24 cellular contexts compared by ENCODE assay signal in genomic region chr3:26984601-26985000, GRCh38.
"Had no signal": no experiment of that assay in that cellular context is flagged by ENCODE, and none has a peak within 500 bp of the region (broad histone marks: within the 10 kb centered on the region; RNA-seq: fewer than 3 reads in every experiment).

No MANE protein-coding gene starts in this region.

- H3K36me3 Mint-ChIP-seq: activated naive CD4-positive, alpha-beta T cell treated with anti-CD3 and anti-CD28 coated beads, Interleukin-2, amount 10 ng/mL, durations not matched to agents 7 days and 5 days; activated naive CD4-positive, alpha-beta T cell treated with anti-CD3 and anti-CD28 coated beads, Interleukin-2, amount 50 U/mL, for 72 hours; activated naive CD8-positive, alpha-beta T cell treated with anti-CD3 and anti-CD28 coated beads, Interleukin-2, amount 10 ng/mL, durations not matched to agents 7 days and 5 days had no signal

- DNase-seq: activated CD4-positive, alpha-beta memory T cell treated with anti-CD3 and anti-CD28 coated beads, Interleukin-2, amount 10 ng/mL, durations not matched to agents 7 days and 5 days; activated CD4-positive, alpha-beta T cell treated with anti-CD3 and anti-CD28 coated beads for 1 hour; activated CD4-positive, alpha-beta T cell treated with anti-CD3 and anti-CD28 coated beads for 4 hours; activated CD4-positive, alpha-beta T cell treated with anti-CD3 and anti-CD28 coated beads, Interleukin-2, amount 10 ng/mL, durations not matched to agents 7 days and 5 days; activated CD4-positive, alpha-beta T cell treated with anti-CD3 and anti-CD28 coated beads, Interleukin-2, amount 50 U/mL, for 4 hours; activated CD4-positive, CD25-positive, alpha-beta regulatory T cell; activated CD8-positive, alpha-beta memory T cell treated with anti-CD3 and anti-CD28 coated beads, Interleukin-2, amount 50 U/mL, for 48 hours; activated gamma-delta T cell; activated naive CD4-positive, alpha-beta T cell; activated naive CD4-positive, alpha-beta T cell treated with anti-CD3 and anti-CD28 coated beads, Interleukin-2, amount 10 ng/mL, durations not matched to agents 7 days and 5 days; activated naive CD8-positive, alpha-beta T cell treated with anti-CD3 and anti-CD28 coated beads, Interleukin-2, amount 10 ng/mL, durations not matched to agents 7 days and 5 days; activated T-cell treated with anti-CD3 and anti-CD28 coated beads for 4 hours; activated T-cell treated with anti-CD3 and anti-CD28 coated beads, Interleukin-2, amount 50 U/mL, for 24 hours; activated T-cell treated with anti-CD3 and anti-CD28 coated beads, Interleukin-2, amount 50 U/mL, for 72 hours; cortex of kidney; dermis blood vessel endothelial cell; effector CD4-positive, alpha-beta T cell; effector memory CD8-positive, alpha-beta T cell; erythroblast; head of caudate nucleus; T-helper 2 cell had no signal

- H3K4me3 ChIP-seq: ascending aorta, esophagus muscularis mucosa had no signal

- ATAC-seq: activated naive CD4-positive, alpha-beta T cell treated with anti-CD3 and anti-CD28 coated beads, Interleukin-2, amount 50 U/mL, for 72 hours; activated T-cell treated with anti-CD3 and anti-CD28 coated beads, Interleukin-2, amount 50 U/mL, for 72 hours; effector memory CD8-positive, alpha-beta T cell had no signal

- H3K9me3 ChIP-seq: ascending aorta, esophagus muscularis mucosa had no signal

- H3K27me3 ChIP-seq: ascending aorta, esophagus muscularis mucosa had no signal

- H3K27ac ChIP-seq: ascending aorta, esophagus muscularis mucosa had no signal

- H3K4me1 ChIP-seq: ascending aorta, esophagus muscularis mucosa had no signal

- H3K36me3 ChIP-seq: ascending aorta, esophagus muscularis mucosa had no signal

- H3K9me3 Mint-ChIP-seq: activated CD4-positive, alpha-beta memory T cell treated with anti-CD3 and anti-CD28 coated beads, Interleukin-2, amount 10 ng/mL, durations not matched to agents 7 days and 5 days; activated CD4-positive, alpha-beta T cell treated with anti-CD3 and anti-CD28 coated beads, Interleukin-2, amount 10 ng/mL, durations not matched to agents 7 days and 5 days; activated naive CD4-positive, alpha-beta T cell treated with anti-CD3 and anti-CD28 coated beads, Interleukin-2, amount 10 ng/mL, durations not matched to agents 7 days and 5 days; activated naive CD8-positive, alpha-beta T cell treated with anti-CD3 and anti-CD28 coated beads, Interleukin-2, amount 10 ng/mL, durations not matched to agents 7 days and 5 days; activated T-cell treated with anti-CD3 and anti-CD28 coated beads, Interleukin-2, amount 50 U/mL, for 24 hours had no signal

- H3K27me3 Mint-ChIP-seq: activated CD4-positive, alpha-beta memory T cell treated with anti-CD3 and anti-CD28 coated beads, Interleukin-2, amount 10 ng/mL, durations not matched to agents 7 days and 5 days; activated CD4-positive, alpha-beta T cell treated with anti-CD3 and anti-CD28 coated beads, Interleukin-2, amount 10 ng/mL, durations not matched to agents 7 days and 5 days; activated naive CD4-positive, alpha-beta T cell treated with anti-CD3 and anti-CD28 coated beads, Interleukin-2, amount 10 ng/mL, durations not matched to agents 7 days and 5 days; activated naive CD8-positive, alpha-beta T cell treated with anti-CD3 and anti-CD28 coated beads, Interleukin-2, amount 10 ng/mL, durations not matched to agents 7 days and 5 days; activated T-cell treated with anti-CD3 and anti-CD28 coated beads, Interleukin-2, amount 50 U/mL, for 24 hours; effector memory CD8-positive, alpha-beta T cell had no signal

- H3K4me3 Mint-ChIP-seq: activated CD4-positive, alpha-beta memory T cell treated with anti-CD3 and anti-CD28 coated beads, Interleukin-2, amount 10 ng/mL, durations not matched to agents 7 days and 5 days; activated CD4-positive, alpha-beta T cell treated with anti-CD3 and anti-CD28 coated beads, Interleukin-2, amount 10 ng/mL, durations not matched to agents 7 days and 5 days; activated naive CD4-positive, alpha-beta T cell treated with anti-CD3 and anti-CD28 coated beads, Interleukin-2, amount 10 ng/mL, durations not matched to agents 7 days and 5 days; activated naive CD8-positive, alpha-beta T cell treated with anti-CD3 and anti-CD28 coated beads, Interleukin-2, amount 10 ng/mL, durations not matched to agents 7 days and 5 days; activated T-cell treated with anti-CD3 and anti-CD28 coated beads, Interleukin-2, amount 50 U/mL, for 24 hours; activated T-cell treated with anti-CD3 and anti-CD28 coated beads, Interleukin-2, amount 50 U/mL, for 72 hours; effector memory CD8-positive, alpha-beta T cell had no signal

- H3K27ac Mint-ChIP-seq: activated CD4-positive, alpha-beta memory T cell treated with anti-CD3 and anti-CD28 coated beads, Interleukin-2, amount 10 ng/mL, durations not matched to agents 7 days and 5 days; activated CD4-positive, alpha-beta T cell treated with anti-CD3 and anti-CD28 coated beads, Interleukin-2, amount 10 ng/mL, durations not matched to agents 7 days and 5 days; activated naive CD4-positive, alpha-beta T cell treated with anti-CD3 and anti-CD28 coated beads, Interleukin-2, amount 10 ng/mL, durations not matched to agents 7 days and 5 days; activated naive CD4-positive, alpha-beta T cell treated with anti-CD3 and anti-CD28 coated beads, Interleukin-2, amount 50 U/mL, for 72 hours; activated naive CD8-positive, alpha-beta T cell treated with anti-CD3 and anti-CD28 coated beads, Interleukin-2, amount 10 ng/mL, durations not matched to agents 7 days and 5 days; activated T-cell treated with anti-CD3 and anti-CD28 coated beads, Interleukin-2, amount 50 U/mL, for 24 hours; activated T-cell treated with anti-CD3 and anti-CD28 coated beads, Interleukin-2, amount 50 U/mL, for 72 hours; effector memory CD8-positive, alpha-beta T cell had no signal

- H3K4me1 Mint-ChIP-seq: activated CD4-positive, alpha-beta memory T cell treated with anti-CD3 and anti-CD28 coated beads, Interleukin-2, amount 10 ng/mL, durations not matched to agents 7 days and 5 days; activated CD4-positive, alpha-beta T cell treated with anti-CD3 and anti-CD28 coated beads, Interleukin-2, amount 10 ng/mL, durations not matched to agents 7 days and 5 days; activated naive CD4-positive, alpha-beta T cell treated with anti-CD3 and anti-CD28 coated beads, Interleukin-2, amount 10 ng/mL, durations not matched to agents 7 days and 5 days; activated naive CD8-positive, alpha-beta T cell treated with anti-CD3 and anti-CD28 coated beads, Interleukin-2, amount 10 ng/mL, durations not matched to agents 7 days and 5 days had no signal
